Comparison of ENCODE assay signal across 30 cellular contexts in the genomic region with DNA sequence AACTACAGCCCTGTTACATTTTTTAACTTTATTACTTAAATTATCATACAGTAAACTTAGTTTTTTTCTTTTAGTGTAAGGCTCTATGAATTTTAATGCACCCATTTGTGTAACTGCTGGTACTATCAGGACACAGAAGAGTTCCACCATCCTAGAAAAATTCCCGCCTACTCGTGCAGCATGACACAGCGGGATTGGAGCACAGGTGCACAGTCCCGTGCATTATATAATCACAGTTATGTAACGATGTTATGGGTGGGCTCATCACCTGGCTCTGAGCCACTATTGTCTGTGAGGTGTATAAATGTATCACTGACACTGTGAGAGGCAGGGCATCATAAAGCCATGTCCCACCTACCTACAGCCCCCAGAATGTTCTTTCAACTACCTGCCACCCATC.
"Had no signal": no experiment of that assay in that cellular context is flagged by ENCODE, and none has a peak within 500 bp of the region (broad histone marks: within the 10 kb centered on the region; RNA-seq: fewer than 3 reads in every experiment).

No MANE protein-coding gene starts in this region.

- H3K4me3 Mint-ChIP-seq: activated CD4-positive, alpha-beta memory T cell treated with anti-CD3 and anti-CD28 coated beads for 36 hours; activated CD4-positive, alpha-beta T cell treated with anti-CD3 and anti-CD28 coated beads for 36 hours; activated CD4-positive, alpha-beta T cell treated with anti-CD3 and anti-CD28 coated beads, Interleukin-2, amount 10 ng/mL, durations not matched to agents 24 days and 14 days; activated CD8-positive, alpha-beta memory T cell treated with anti-CD3 and anti-CD28 coated beads, Interleukin-2, amount 10 ng/mL, durations not matched to agents 7 days and 5 days; activated CD8-positive, alpha-beta T cell treated with anti-CD3 and anti-CD28 coated beads, Interleukin-2, amount 10 ng/mL, durations not matched to agents 7 days and 5 days; activated naive CD4-positive, alpha-beta T cell treated with anti-CD3 and anti-CD28 coated beads for 36 hours; activated naive CD8-positive, alpha-beta T cell treated with anti-CD3 and anti-CD28 coated beads, Interleukin-2, amount 10 ng/mL, durations not matched to agents 7 days and 5 days; activated T-helper 1 cell treated with anti-CD3 and anti-CD28 coated beads, Interleukin-12 subunit alpha, Interleukin-12 subunit beta, Interleukin-2, Interleukin-4 antibody, amounts not matched to agents 30 ng/mL and 10 ng/mL and 1 ng/mL, durations not matched to agents 14 hours and 24 hours and 36 hours; brain; central memory CD8-positive, alpha-beta T cell; dendritic cell treated with granulocyte-macrophage colony-stimulating factor and Interleukin-4, amounts not matched to agents 40 ng/mL and 50 ng/mL, for 4 days; endodermal cell had no signal

- H3K27me3 ChIP-seq: ascending aorta, breast epithelium, dorsolateral prefrontal cortex, hepatocyte had no signal

- DNase-seq: activated CD4-positive, alpha-beta memory T cell treated with anti-CD3 and anti-CD28 coated beads for 36 hours; activated CD4-positive, alpha-beta T cell treated with anti-CD3 and anti-CD28 coated beads for 36 hours; activated CD4-positive, alpha-beta T cell treated with anti-CD3 and anti-CD28 coated beads, Interleukin-2, amount 10 ng/mL, durations not matched to agents 24 days and 14 days; activated CD4-positive, CD25-positive, alpha-beta regulatory T cell; activated CD4-positive, CD25-positive, alpha-beta regulatory T cell treated with anti-CD3 and anti-CD28 coated beads, Interleukin-2, amount 50 U/mL, for 72 hours; activated CD8-positive, alpha-beta memory T cell treated with anti-CD3 and anti-CD28 coated beads, Interleukin-2, amount 10 ng/mL, durations not matched to agents 7 days and 5 days; activated CD8-positive, alpha-beta memory T cell treated with anti-CD3 and anti-CD28 coated beads, Interleukin-2, amount 50 U/mL, for 4 hours; activated CD8-positive, alpha-beta T cell treated with anti-CD3 and anti-CD28 coated beads, Interleukin-2, amount 10 ng/mL, durations not matched to agents 7 days and 5 days; activated effector memory CD4-positive, alpha-beta T cell treated with anti-CD3 and anti-CD28 coated beads, Interleukin-2, amount 50 U/mL, for 16 hours; activated naive CD4-positive, alpha-beta T cell treated with anti-CD3 and anti-CD28 coated beads for 36 hours; activated naive CD8-positive, alpha-beta T cell treated with anti-CD3 and anti-CD28 coated beads, Interleukin-2, amount 10 ng/mL, durations not matched to agents 7 days and 5 days; activated T-cell treated with anti-CD3 and anti-CD28 coated beads, Interleukin-2, amount 50 U/mL, for 1 hour; activated T-cell treated with anti-CD3 and anti-CD28 coated beads, Interleukin-2, amount 50 U/mL, for 48 hours; dorsolateral prefrontal cortex; effector memory CD4-positive, alpha-beta T cell; endodermal cell; foreskin fibroblast; heart right ventricle; T-helper 2 cell had no signal

- H3K4me1 Mint-ChIP-seq: activated CD4-positive, alpha-beta T cell treated with anti-CD3 and anti-CD28 coated beads for 36 hours; activated CD4-positive, alpha-beta T cell treated with anti-CD3 and anti-CD28 coated beads, Interleukin-2, amount 10 ng/mL, durations not matched to agents 24 days and 14 days; activated CD8-positive, alpha-beta memory T cell treated with anti-CD3 and anti-CD28 coated beads, Interleukin-2, amount 10 ng/mL, durations not matched to agents 7 days and 5 days; activated naive CD8-positive, alpha-beta T cell treated with anti-CD3 and anti-CD28 coated beads, Interleukin-2, amount 10 ng/mL, durations not matched to agents 7 days and 5 days; central memory CD8-positive, alpha-beta T cell had no signal

- H3K4me1 ChIP-seq: ascending aorta, breast epithelium, heart right ventricle had no signal

- H3K4me3 ChIP-seq: ascending aorta, breast epithelium, cardiac muscle cell, coronary artery, dorsolateral prefrontal cortex, heart right ventricle, hepatocyte had no signal

- H3K27ac Mint-ChIP-seq: activated CD4-positive, alpha-beta memory T cell treated with anti-CD3 and anti-CD28 coated beads for 36 hours; activated CD4-positive, alpha-beta T cell treated with anti-CD3 and anti-CD28 coated beads for 36 hours; activated CD4-positive, alpha-beta T cell treated with anti-CD3 and anti-CD28 coated beads, Interleukin-2, amount 10 ng/mL, durations not matched to agents 24 days and 14 days; activated CD8-positive, alpha-beta memory T cell treated with anti-CD3 and anti-CD28 coated beads, Interleukin-2, amount 10 ng/mL, durations not matched to agents 7 days and 5 days; activated CD8-positive, alpha-beta T cell treated with anti-CD3 and anti-CD28 coated beads, Interleukin-2, amount 10 ng/mL, durations not matched to agents 7 days and 5 days; activated naive CD4-positive, alpha-beta T cell treated with anti-CD3 and anti-CD28 coated beads for 36 hours; activated naive CD4-positive, alpha-beta T cell treated with anti-CD3 and anti-CD28 coated beads, Interleukin-2, amount 50 U/mL, for 72 hours; activated naive CD8-positive, alpha-beta T cell treated with anti-CD3 and anti-CD28 coated beads, Interleukin-2, amount 10 ng/mL, durations not matched to agents 7 days and 5 days; activated T-helper 1 cell treated with anti-CD3 and anti-CD28 coated beads, Interleukin-12 subunit alpha, Interleukin-12 subunit beta, Interleukin-2, Interleukin-4 antibody, amounts not matched to agents 30 ng/mL and 10 ng/mL and 1 ng/mL, durations not matched to agents 14 hours and 24 hours and 36 hours; activated T-helper 2 cell treated with anti-CD3 and anti-CD28 coated beads, Interferon-gamma antibody, Interleukin-2, Interleukin-4, amounts not matched to agents 10 μg/mL and 5 μg/mL and 100 μg/mL, durations not matched to agents 14 hours and 24 hours and 36 hours; brain; dendritic cell treated with granulocyte-macrophage colony-stimulating factor and Interleukin-4, amounts not matched to agents 40 ng/mL and 50 ng/mL, for 4 days; endodermal cell had no signal

- H3K36me3 ChIP-seq: ascending aorta, breast epithelium, cardiac muscle cell, heart right ventricle had no signal

- H3K9me3 Mint-ChIP-seq: activated CD4-positive, alpha-beta memory T cell treated with anti-CD3 and anti-CD28 coated beads for 36 hours; activated CD4-positive, alpha-beta T cell treated with anti-CD3 and anti-CD28 coated beads, Interleukin-2, amount 10 ng/mL, durations not matched to agents 24 days and 14 days; activated naive CD4-positive, alpha-beta T cell treated with anti-CD3 and anti-CD28 coated beads for 36 hours; activated naive CD4-positive, alpha-beta T cell treated with anti-CD3 and anti-CD28 coated beads, Interleukin-2, amount 50 U/mL, for 72 hours; activated naive CD8-positive, alpha-beta T cell treated with anti-CD3 and anti-CD28 coated beads, Interleukin-2, amount 10 ng/mL, durations not matched to agents 7 days and 5 days; activated T-helper 1 cell treated with anti-CD3 and anti-CD28 coated beads, Interleukin-12 subunit alpha, Interleukin-12 subunit beta, Interleukin-2, Interleukin-4 antibody, amounts not matched to agents 30 ng/mL and 10 ng/mL and 1 ng/mL, durations not matched to agents 14 hours and 24 hours and 36 hours; activated T-helper 2 cell treated with anti-CD3 and anti-CD28 coated beads, Interferon-gamma antibody, Interleukin-2, Interleukin-4, amounts not matched to agents 10 μg/mL and 5 μg/mL and 100 μg/mL, durations not matched to agents 14 hours and 24 hours and 36 hours; central memory CD8-positive, alpha-beta T cell; dendritic cell treated with granulocyte-macrophage colony-stimulating factor and Interleukin-4, amounts not matched to agents 40 ng/mL and 50 ng/mL, for 4 days; endodermal cell had no signal

- H3K9me3 ChIP-seq: ascending aorta, breast epithelium, heart right ventricle had no signal

- H3K36me3 Mint-ChIP-seq: activated CD4-positive, alpha-beta memory T cell treated with anti-CD3 and anti-CD28 coated beads for 36 hours; activated CD8-positive, alpha-beta memory T cell treated with anti-CD3 and anti-CD28 coated beads, Interleukin-2, amount 10 ng/mL, durations not matched to agents 7 days and 5 days; activated naive CD4-positive, alpha-beta T cell treated with anti-CD3 and anti-CD28 coated beads, Interleukin-2, amount 50 U/mL, for 72 hours; activated naive CD8-positive, alpha-beta T cell treated with anti-CD3 and anti-CD28 coated beads, Interleukin-2, amount 10 ng/mL, durations not matched to agents 7 days and 5 days; brain had no signal

- H3K27ac ChIP-seq: ascending aorta, breast epithelium, cardiac muscle cell, coronary artery, dorsolateral prefrontal cortex, heart right ventricle, hepatocyte had no signal
